In genomic region chr9:129166962-129167557, GRCh38 we compare ENCODE assay signal across 1 cellular context.
A peak's percentile ranks its signal among the peaks of the same experiment; 100 is the strongest.
TF ChIP-seq lines count a peak whose summit lies in the region.

No MANE protein-coding gene starts in this region.

TF ChIP-seq in K562, 482 proteins besides CTCF, POLR2A, EP300 and RAD21 (continued from another document):
- no peak for TF ChIP-seq ZBTB33 (CRISPR knock-in tag; IDR thresholded peaks at IDR 0.05)
- TF ChIP-seq TFAP4 (CRISPR knock-in tag; IDR thresholded peaks at IDR 0.05; ENCODE audit: borderline replicate concordance), result 0 out of 2 replicates have a peak, but pooled peaks have one; percentile 37
- TF ChIP-seq, protein P1, sequence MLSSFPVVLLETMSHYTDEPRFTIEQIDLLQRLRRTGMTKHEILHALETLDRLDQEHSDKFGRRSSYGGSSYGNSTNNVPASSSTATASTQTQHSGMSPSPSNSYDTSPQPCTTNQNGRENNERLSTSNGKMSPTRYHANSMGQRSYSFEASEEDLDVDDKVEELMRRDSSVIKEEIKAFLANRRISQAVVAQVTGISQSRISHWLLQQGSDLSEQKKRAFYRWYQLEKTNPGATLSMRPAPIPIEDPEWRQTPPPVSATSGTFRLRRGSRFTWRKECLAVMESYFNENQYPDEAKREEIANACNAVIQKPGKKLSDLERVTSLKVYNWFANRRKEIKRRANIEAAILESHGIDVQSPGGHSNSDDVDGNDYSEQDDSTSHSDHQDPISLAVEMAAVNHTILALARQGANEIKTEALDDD (IDR thresholded peaks at IDR 0.05), result peak; percentile 29; the same call in 1 of the 2 replicates
- no peak for TF ChIP-seq ZEB2 (IDR thresholded peaks at IDR 0.05)
- TF ChIP-seq, protein P2, sequence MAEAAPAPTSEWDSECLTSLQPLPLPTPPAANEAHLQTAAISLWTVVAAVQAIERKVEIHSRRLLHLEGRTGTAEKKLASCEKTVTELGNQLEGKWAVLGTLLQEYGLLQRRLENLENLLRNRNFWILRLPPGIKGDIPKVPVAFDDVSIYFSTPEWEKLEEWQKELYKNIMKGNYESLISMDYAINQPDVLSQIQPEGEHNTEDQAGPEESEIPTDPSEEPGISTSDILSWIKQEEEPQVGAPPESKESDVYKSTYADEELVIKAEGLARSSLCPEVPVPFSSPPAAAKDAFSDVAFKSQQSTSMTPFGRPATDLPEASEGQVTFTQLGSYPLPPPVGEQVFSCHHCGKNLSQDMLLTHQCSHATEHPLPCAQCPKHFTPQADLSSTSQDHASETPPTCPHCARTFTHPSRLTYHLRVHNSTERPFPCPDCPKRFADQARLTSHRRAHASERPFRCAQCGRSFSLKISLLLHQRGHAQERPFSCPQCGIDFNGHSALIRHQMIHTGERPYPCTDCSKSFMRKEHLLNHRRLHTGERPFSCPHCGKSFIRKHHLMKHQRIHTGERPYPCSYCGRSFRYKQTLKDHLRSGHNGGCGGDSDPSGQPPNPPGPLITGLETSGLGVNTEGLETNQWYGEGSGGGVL (CRISPR knock-in tag; IDR thresholded peaks at IDR 0.05), result no peak
- TF ChIP-seq POLR2G (IDR thresholded peaks at IDR 0.05; ENCODE audit: low read depth, low read length), result 0 out of 2 replicates have a peak, but pooled peaks have one; percentile 35
- TF ChIP-seq PCBP1 (IDR thresholded peaks at IDR 0.05; ENCODE audit: low read depth, low read length, poor library complexity, severe bottlenecking), result no peak
- TF ChIP-seq ZFP30 (CRISPR knock-in tag; IDR thresholded peaks at IDR 0.05; ENCODE audit: borderline replicate concordance), result no peak
- TF ChIP-seq POLR2B (IDR thresholded peaks at IDR 0.05; ENCODE audit: low read depth, partially characterized antibody), result no peak
- TF ChIP-seq SETDB1 (IDR thresholded peaks at IDR 0.05; ENCODE audit: low read length), result no peak
- no peak for TF ChIP-seq MXI1 (IDR thresholded peaks at IDR 0.05; ENCODE audit: low read depth, low read length)
- TF ChIP-seq ZNF766 (CRISPR knock-in tag; conservative IDR thresholded peaks at IDR 0.05), result no peak
- no peak for TF ChIP-seq ZBTB7A (IDR thresholded peaks at IDR 0.05; ENCODE audit: borderline replicate concordance, control insufficient read depth, low read depth, low read length)
- TF ChIP-seq ZFP1 (CRISPR knock-in tag; IDR thresholded peaks at IDR 0.05), result no peak
- TF ChIP-seq FOXJ3 (CRISPR knock-in tag; IDR thresholded peaks at IDR 0.05), result no peak
- TF ChIP-seq KDM1A (IDR thresholded peaks at IDR 0.05), result peak; percentile 54 to 67
- no peak for TF ChIP-seq SIN3B (IDR thresholded peaks at IDR 0.05; ENCODE audit: low read depth)
- no peak for TF ChIP-seq BCLAF1 (IDR thresholded peaks at IDR 0.05; ENCODE audit: borderline replicate concordance in 1 of 2, control insufficient read depth in 1 of 2, low read depth in 2 of 2, low read length in 1 of 2)
- TF ChIP-seq ASH1L (IDR thresholded peaks at IDR 0.05; ENCODE audit: borderline replicate concordance, low read depth, partially characterized antibody), result no peak
- no peak for TF ChIP-seq LARP7 (IDR thresholded peaks at IDR 0.05)
- 0 out of 2 replicates have a peak, but pooled peaks have one; percentile 10 for TF ChIP-seq CXXC5 (CRISPR knock-in tag; IDR thresholded peaks at IDR 0.05)
- TF ChIP-seq ZNF146 (CRISPR knock-in tag; IDR thresholded peaks at IDR 0.05; ENCODE audit: unreplicated experiment), result no peak
- TF ChIP-seq CBX2 (IDR thresholded peaks at IDR 0.05; ENCODE audit: insufficient read depth, low read length, poor library complexity, severe bottlenecking), result no peak
- TF ChIP-seq CBFA2T3 (IDR thresholded peaks at IDR 0.05), result no peak
- no peak for TF ChIP-seq DPF2 (IDR thresholded peaks at IDR 0.05)
- no peak for TF ChIP-seq PCBP2 (IDR thresholded peaks at IDR 0.05; ENCODE audit: low read depth, low read length, poor library complexity, severe bottlenecking)
- TF ChIP-seq BMI1 (IDR thresholded peaks at IDR 0.05; ENCODE audit: low read length), result no peak
- TF ChIP-seq PHTF2 (CRISPR knock-in tag; IDR thresholded peaks at IDR 0.05), result no peak
- TF ChIP-seq ZBTB43 (CRISPR knock-in tag; IDR thresholded peaks at IDR 0.05), result no peak
- TF ChIP-seq ETV6 (IDR thresholded peaks at IDR 0.05; ENCODE audit: borderline replicate concordance in 1 of 2, low read depth in 2 of 2, low read length in 1 of 2), result no peak
- TF ChIP-seq ETV6 (CRISPR knock-in tag; IDR thresholded peaks at IDR 0.05; ENCODE audit: borderline replicate concordance), result no peak
- TF ChIP-seq, protein P3, sequence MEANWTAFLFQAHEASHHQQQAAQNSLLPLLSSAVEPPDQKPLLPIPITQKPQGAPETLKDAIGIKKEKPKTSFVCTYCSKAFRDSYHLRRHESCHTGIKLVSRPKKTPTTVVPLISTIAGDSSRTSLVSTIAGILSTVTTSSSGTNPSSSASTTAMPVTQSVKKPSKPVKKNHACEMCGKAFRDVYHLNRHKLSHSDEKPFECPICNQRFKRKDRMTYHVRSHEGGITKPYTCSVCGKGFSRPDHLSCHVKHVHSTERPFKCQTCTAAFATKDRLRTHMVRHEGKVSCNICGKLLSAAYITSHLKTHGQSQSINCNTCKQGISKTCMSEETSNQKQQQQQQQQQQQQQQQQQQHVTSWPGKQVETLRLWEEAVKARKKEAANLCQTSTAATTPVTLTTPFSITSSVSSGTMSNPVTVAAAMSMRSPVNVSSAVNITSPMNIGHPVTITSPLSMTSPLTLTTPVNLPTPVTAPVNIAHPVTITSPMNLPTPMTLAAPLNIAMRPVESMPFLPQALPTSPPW (CRISPR knock-in tag; IDR thresholded peaks at IDR 0.05), result peak; percentile 80
- TF ChIP-seq KLF13 (tag; IDR thresholded peaks at IDR 0.05; ENCODE audit: borderline replicate concordance, low read depth), result no peak
- TF ChIP-seq, protein P4, sequence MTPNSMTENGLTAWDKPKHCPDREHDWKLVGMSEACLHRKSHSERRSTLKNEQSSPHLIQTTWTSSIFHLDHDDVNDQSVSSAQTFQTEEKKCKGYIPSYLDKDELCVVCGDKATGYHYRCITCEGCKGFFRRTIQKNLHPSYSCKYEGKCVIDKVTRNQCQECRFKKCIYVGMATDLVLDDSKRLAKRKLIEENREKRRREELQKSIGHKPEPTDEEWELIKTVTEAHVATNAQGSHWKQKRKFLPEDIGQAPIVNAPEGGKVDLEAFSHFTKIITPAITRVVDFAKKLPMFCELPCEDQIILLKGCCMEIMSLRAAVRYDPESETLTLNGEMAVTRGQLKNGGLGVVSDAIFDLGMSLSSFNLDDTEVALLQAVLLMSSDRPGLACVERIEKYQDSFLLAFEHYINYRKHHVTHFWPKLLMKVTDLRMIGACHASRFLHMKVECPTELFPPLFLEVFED (CRISPR knock-in tag; conservative IDR thresholded peaks at IDR 0.05), result no peak
